ENCODE assay signal across 24 cellular contexts in the genomic region with DNA sequence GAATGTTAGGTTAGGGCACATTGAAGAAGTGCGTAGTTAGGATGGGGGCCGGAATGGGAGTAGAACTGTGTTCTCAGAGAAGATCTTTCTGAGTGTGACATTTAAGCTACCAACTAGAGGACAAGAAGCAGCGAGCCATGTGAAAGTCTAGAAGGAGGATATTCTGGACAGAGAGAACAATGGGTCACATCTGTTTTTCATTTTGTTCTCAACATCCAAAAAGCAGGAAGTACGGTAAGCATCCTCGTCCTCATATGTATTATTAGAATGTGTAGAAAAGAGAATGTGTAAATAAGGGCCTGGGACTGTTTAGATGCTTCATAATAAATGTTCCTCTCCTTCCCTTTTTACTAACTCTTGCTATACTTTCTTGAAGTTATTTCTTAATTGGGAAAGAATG.
"Had no signal": no experiment of that assay in that cellular context is flagged by ENCODE, and none has a peak within 500 bp of the region (broad histone marks: within the 10 kb centered on the region; RNA-seq: fewer than 3 reads in every experiment).

No MANE protein-coding gene starts in this region.

- H3K4me3 Mint-ChIP-seq: activated naive CD8-positive, alpha-beta T cell; central memory CD8-positive, alpha-beta T cell; effector memory CD8-positive, alpha-beta T cell; immature natural killer cell; naive thymus-derived CD8-positive, alpha-beta T cell; type B pancreatic cell had no signal

- H3K4me1 ChIP-seq: breast epithelium, colonic mucosa, esophagus squamous epithelium, lower lobe of right lung, prostate gland, spleen, vagina had no signal

- H3K27me3 ChIP-seq: breast epithelium, colonic mucosa, vagina had no signal

- H3K36me3 ChIP-seq: breast epithelium, colonic mucosa, esophagus squamous epithelium, lower lobe of right lung, prostate gland, spleen, thoracic aorta, vagina had no signal

- ATAC-seq: effector memory CD8-positive, alpha-beta T cell; left lobe of liver; lower lobe of right lung; naive thymus-derived CD8-positive, alpha-beta T cell had no signal

- DNase-seq: activated CD4-positive, alpha-beta T cell treated with anti-CD3 and anti-CD28 coated beads for 1 hour; activated CD4-positive, alpha-beta T cell treated with anti-CD3 and anti-CD28 coated beads, Interleukin-2, amount 50 U/mL, for 1 hour; activated gamma-delta T cell treated with Interleukin-2 at 50 U/mL for 16 hours; activated T-cell treated with anti-CD3 and anti-CD28 coated beads, Interleukin-2, amount 50 U/mL, for 1 hour; colonic mucosa; dorsolateral prefrontal cortex; effector memory CD8-positive, alpha-beta T cell; esophagus squamous epithelium; immature natural killer cell; lower lobe of right lung; naive thymus-derived CD8-positive, alpha-beta T cell; spleen; stimulated activated CD4-positive, alpha-beta T cell treated with anti-CD3 and anti-CD28 coated beads, Interleukin-4, amount 100 ng/mL, for 24 hours; stimulated activated naive CD4-positive, alpha-beta T cell treated with Interleukin-2 at 50 U/mL for 16 hours; T-helper 1 cell; T-helper 9 cell had no signal

- H3K27ac Mint-ChIP-seq: activated naive CD8-positive, alpha-beta T cell; effector memory CD8-positive, alpha-beta T cell; immature natural killer cell; naive thymus-derived CD8-positive, alpha-beta T cell; type B pancreatic cell had no signal

- H3K27ac ChIP-seq: breast epithelium, colonic mucosa, dorsolateral prefrontal cortex, esophagus squamous epithelium, lower lobe of right lung, prostate gland, spleen, thoracic aorta, vagina had no signal

- H3K36me3 Mint-ChIP-seq: immature natural killer cell, type B pancreatic cell had no signal

- H3K9me3 Mint-ChIP-seq: central memory CD8-positive, alpha-beta T cell; effector memory CD8-positive, alpha-beta T cell; type B pancreatic cell had no signal

- H3K4me3 ChIP-seq: breast epithelium, colonic mucosa, dorsolateral prefrontal cortex, esophagus squamous epithelium, lower lobe of right lung, prostate gland, spleen, thoracic aorta, vagina had no signal

- H3K9me3 ChIP-seq: breast epithelium, colonic mucosa, lower lobe of right lung, prostate gland, thoracic aorta, vagina had no signal
